In the genomic region with DNA sequence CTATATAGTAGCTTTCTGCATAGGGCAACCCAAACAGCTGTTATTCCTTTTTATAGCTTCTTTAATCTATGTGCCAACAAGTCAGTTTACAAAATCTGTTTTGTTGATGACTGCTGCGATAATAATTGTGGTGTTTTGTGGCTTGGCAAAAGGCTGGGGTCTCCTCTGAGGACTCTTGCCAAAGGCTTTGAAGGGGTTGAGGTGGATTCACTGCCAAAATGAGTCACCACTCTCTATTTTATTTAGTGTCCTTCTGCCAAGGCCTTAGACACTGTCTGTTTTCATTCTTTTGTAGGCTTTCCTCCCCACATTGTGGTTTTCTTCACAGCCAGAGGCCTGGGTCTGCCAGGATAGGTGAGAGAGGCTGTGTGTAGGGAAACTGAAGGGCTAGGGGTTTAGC, we compare ENCODE assay signal across 1 cellular context.
TF ChIP-seq lines count a peak whose summit lies in the region.

No MANE protein-coding gene starts in this region.

TF ChIP-seq in HEK293, 187 proteins besides CTCF, POLR2A, EP300 and RAD21 (continued from another document and continues in another):
- TF ChIP-seq, protein P1, sequence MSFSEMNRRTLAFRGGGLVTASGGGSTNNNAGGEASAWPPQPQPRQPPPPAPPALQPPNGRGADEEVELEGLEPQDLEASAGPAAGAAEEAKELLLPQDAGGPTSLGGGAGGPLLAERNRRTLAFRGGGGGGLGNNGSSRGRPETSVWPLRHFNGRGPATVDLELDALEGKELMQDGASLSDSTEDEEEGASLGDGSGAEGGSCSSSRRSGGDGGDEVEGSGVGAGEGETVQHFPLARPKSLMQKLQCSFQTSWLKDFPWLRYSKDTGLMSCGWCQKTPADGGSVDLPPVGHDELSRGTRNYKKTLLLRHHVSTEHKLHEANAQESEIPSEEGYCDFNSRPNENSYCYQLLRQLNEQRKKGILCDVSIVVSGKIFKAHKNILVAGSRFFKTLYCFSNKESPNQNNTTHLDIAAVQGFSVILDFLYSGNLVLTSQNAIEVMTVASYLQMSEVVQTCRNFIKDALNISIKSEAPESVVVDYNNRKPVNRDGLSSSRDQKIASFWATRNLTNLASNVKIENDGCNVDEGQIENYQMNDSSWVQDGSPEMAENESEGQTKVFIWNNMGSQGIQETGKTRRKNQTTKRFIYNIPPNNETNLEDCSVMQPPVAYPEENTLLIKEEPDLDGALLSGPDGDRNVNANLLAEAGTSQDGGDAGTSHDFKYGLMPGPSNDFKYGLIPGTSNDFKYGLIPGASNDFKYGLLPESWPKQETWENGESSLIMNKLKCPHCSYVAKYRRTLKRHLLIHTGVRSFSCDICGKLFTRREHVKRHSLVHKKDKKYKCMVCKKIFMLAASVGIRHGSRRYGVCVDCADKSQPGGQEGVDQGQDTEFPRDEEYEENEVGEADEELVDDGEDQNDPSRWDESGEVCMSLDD (tag by site-specific recombination; IDR thresholded peaks at IDR 0.05) = no peak
- TF ChIP-seq BCL11B (tag by site-specific recombination; IDR thresholded peaks at IDR 0.05; ENCODE audit: low read depth) (no peak), ZXDB (tag by site-specific recombination; IDR thresholded peaks at IDR 0.05) (peak; percentile 47; the same call in 1 of the 2 replicates), FEZF1 (tag by site-specific recombination; IDR thresholded peaks at IDR 0.05) (peak; percentile 58), SP7 (tag by site-specific recombination; IDR thresholded peaks at IDR 0.05) (peak; percentile 80), ZNF24 (tag by site-specific recombination; IDR thresholded peaks at IDR 0.05) (0 out of 2 replicates have a peak, but pooled peaks have one; percentile 63), ZNF248 (tag by site-specific recombination; IDR thresholded peaks at IDR 0.05) (no peak), ZNF112 (tag by site-specific recombination; IDR thresholded peaks at IDR 0.05) (no peak), OSR2 (tag by site-specific recombination; IDR thresholded peaks at IDR 0.05) (peak; percentile 64), ZNF837 (tag by site-specific recombination; IDR thresholded peaks at IDR 0.05) (no peak), ZNF174 (tag by site-specific recombination; IDR thresholded peaks at IDR 0.05) (no peak), ZNF785 (tag by site-specific recombination; IDR thresholded peaks at IDR 0.05) (no peak), ZNF366 (tag by site-specific recombination; conservative IDR thresholded peaks at IDR 0.05) (peak; percentile 71), ZIC2 (tag by site-specific recombination; IDR thresholded peaks at IDR 0.05) (0 out of 2 replicates have a peak, but pooled peaks have one; percentile 39), ZBTB21 (tag by site-specific recombination; IDR thresholded peaks at IDR 0.05) (peak; percentile 24; the same call in 1 of the 2 replicates), ZSCAN23 (tag by site-specific recombination; IDR thresholded peaks at IDR 0.05) (no peak), ZFHX2 (tag by site-specific recombination; conservative IDR thresholded peaks at IDR 0.05) (no peak), MEIS1 (CRISPR knock-in tag; IDR thresholded peaks at IDR 0.05; ENCODE audit: borderline replicate concordance) (no peak), ZEB2 (tag by site-specific recombination; IDR thresholded peaks at IDR 0.05) (no peak), TRIM28 (IDR thresholded peaks at IDR 0.05; ENCODE audit: borderline replicate concordance, low read length) (no peak), GFI1B (tag by site-specific recombination; IDR thresholded peaks at IDR 0.05) (no peak), ZNF747 (tag by site-specific recombination; IDR thresholded peaks at IDR 0.05) (no peak), ZNF654 (tag by site-specific recombination; IDR thresholded peaks at IDR 0.05; ENCODE audit: low read depth) (no peak), ZNF202 (tag by site-specific recombination; IDR thresholded peaks at IDR 0.05; ENCODE audit: borderline replicate concordance) (no peak), IKZF3 (tag by site-specific recombination; IDR thresholded peaks at IDR 0.05) (no peak; the same call in 1 of the 2 replicates), ZBTB17 (tag by site-specific recombination; IDR thresholded peaks at IDR 0.05) (peak; percentile 45; the same call in 1 of the 2 replicates), ZFP37 (tag by site-specific recombination; IDR thresholded peaks at IDR 0.05) (no peak), ZNF140 (tag by site-specific recombination; IDR thresholded peaks at IDR 0.05) (no peak), ZNF211 (tag by site-specific recombination; IDR thresholded peaks at IDR 0.05; ENCODE audit: low read depth) (no peak), BCL11A (tag by site-specific recombination; IDR thresholded peaks at IDR 0.05; ENCODE audit: low read depth) (no peak), KLF1 (tag by site-specific recombination; IDR thresholded peaks at IDR 0.05) (no peak), ZNF629 (tag by site-specific recombination; IDR thresholded peaks at IDR 0.05) (peak; percentile 31; the same call in 1 of the 2 replicates), ZNF133 (tag by site-specific recombination; IDR thresholded peaks at IDR 0.05) (no peak), ZNF561 (tag by site-specific recombination; IDR thresholded peaks at IDR 0.05; ENCODE audit: borderline replicate concordance) (0 out of 2 replicates have a peak, but pooled peaks have one; percentile 34), ZNF146 (tag by site-specific recombination; IDR thresholded peaks at IDR 0.05) (no peak), SCRT1 (tag by site-specific recombination; IDR thresholded peaks at IDR 0.05; ENCODE audit: borderline replicate concordance) (no peak)
- TF ChIP-seq, protein P2, sequence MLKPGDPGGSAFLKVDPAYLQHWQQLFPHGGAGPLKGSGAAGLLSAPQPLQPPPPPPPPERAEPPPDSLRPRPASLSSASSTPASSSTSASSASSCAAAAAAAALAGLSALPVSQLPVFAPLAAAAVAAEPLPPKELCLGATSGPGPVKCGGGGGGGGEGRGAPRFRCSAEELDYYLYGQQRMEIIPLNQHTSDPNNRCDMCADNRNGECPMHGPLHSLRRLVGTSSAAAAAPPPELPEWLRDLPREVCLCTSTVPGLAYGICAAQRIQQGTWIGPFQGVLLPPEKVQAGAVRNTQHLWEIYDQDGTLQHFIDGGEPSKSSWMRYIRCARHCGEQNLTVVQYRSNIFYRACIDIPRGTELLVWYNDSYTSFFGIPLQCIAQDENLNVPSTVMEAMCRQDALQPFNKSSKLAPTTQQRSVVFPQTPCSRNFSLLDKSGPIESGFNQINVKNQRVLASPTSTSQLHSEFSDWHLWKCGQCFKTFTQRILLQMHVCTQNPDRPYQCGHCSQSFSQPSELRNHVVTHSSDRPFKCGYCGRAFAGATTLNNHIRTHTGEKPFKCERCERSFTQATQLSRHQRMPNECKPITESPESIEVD (tag by site-specific recombination; IDR thresholded peaks at IDR 0.05) = peak; percentile 64
- TF ChIP-seq, protein P3, sequence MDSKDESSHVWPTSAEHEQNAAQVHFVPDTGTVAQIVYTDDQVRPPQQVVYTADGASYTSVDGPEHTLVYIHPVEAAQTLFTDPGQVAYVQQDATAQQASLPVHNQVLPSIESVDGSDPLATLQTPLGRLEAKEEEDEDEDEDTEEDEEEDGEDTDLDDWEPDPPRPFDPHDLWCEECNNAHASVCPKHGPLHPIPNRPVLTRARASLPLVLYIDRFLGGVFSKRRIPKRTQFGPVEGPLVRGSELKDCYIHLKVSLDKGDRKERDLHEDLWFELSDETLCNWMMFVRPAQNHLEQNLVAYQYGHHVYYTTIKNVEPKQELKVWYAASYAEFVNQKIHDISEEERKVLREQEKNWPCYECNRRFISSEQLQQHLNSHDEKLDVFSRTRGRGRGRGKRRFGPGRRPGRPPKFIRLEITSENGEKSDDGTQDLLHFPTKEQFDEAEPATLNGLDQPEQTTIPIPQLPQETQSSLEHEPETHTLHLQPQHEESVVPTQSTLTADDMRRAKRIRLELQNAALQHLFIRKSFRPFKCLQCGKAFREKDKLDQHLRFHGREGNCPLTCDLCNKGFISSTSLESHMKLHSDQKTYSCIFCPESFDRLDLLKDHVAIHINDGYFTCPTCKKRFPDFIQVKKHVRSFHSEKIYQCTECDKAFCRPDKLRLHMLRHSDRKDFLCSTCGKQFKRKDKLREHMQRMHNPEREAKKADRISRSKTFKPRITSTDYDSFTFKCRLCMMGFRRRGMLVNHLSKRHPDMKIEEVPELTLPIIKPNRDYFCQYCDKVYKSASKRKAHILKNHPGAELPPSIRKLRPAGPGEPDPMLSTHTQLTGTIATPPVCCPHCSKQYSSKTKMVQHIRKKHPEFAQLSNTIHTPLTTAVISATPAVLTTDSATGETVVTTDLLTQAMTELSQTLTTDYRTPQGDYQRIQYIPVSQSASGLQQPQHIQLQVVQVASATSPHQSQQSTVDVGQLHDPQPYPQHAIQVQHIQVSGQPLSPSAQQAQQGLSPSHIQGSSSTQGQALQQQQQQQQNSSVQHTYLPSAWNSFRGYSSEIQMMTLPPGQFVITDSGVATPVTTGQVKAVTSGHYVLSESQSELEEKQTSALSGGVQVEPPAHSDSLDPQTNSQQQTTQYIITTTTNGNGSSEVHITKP (tag by site-specific recombination; IDR thresholded peaks at IDR 0.05) = 0 out of 2 replicates have a peak, but pooled peaks have one; percentile 48
- TF ChIP-seq, protein P4, sequence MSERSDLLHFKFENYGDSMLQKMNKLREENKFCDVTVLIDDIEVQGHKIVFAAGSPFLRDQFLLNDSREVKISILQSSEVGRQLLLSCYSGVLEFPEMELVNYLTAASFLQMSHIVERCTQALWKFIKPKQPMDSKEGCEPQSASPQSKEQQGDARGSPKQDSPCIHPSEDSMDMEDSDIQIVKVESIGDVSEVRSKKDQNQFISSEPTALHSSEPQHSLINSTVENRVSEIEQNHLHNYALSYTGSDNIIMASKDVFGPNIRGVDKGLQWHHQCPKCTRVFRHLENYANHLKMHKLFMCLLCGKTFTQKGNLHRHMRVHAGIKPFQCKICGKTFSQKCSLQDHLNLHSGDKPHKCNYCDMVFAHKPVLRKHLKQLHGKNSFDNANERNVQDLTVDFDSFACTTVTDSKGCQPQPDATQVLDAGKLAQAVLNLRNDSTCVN (tag by site-specific recombination; optimal IDR thresholded peaks at IDR 0.05) = no peak
- TF ChIP-seq, protein P5, sequence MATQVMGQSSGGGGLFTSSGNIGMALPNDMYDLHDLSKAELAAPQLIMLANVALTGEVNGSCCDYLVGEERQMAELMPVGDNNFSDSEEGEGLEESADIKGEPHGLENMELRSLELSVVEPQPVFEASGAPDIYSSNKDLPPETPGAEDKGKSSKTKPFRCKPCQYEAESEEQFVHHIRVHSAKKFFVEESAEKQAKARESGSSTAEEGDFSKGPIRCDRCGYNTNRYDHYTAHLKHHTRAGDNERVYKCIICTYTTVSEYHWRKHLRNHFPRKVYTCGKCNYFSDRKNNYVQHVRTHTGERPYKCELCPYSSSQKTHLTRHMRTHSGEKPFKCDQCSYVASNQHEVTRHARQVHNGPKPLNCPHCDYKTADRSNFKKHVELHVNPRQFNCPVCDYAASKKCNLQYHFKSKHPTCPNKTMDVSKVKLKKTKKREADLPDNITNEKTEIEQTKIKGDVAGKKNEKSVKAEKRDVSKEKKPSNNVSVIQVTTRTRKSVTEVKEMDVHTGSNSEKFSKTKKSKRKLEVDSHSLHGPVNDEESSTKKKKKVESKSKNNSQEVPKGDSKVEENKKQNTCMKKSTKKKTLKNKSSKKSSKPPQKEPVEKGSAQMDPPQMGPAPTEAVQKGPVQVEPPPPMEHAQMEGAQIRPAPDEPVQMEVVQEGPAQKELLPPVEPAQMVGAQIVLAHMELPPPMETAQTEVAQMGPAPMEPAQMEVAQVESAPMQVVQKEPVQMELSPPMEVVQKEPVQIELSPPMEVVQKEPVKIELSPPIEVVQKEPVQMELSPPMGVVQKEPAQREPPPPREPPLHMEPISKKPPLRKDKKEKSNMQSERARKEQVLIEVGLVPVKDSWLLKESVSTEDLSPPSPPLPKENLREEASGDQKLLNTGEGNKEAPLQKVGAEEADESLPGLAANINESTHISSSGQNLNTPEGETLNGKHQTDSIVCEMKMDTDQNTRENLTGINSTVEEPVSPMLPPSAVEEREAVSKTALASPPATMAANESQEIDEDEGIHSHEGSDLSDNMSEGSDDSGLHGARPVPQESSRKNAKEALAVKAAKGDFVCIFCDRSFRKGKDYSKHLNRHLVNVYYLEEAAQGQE (tag by site-specific recombination; IDR thresholded peaks at IDR 0.05) = no peak
- TF ChIP-seq, protein P6, sequence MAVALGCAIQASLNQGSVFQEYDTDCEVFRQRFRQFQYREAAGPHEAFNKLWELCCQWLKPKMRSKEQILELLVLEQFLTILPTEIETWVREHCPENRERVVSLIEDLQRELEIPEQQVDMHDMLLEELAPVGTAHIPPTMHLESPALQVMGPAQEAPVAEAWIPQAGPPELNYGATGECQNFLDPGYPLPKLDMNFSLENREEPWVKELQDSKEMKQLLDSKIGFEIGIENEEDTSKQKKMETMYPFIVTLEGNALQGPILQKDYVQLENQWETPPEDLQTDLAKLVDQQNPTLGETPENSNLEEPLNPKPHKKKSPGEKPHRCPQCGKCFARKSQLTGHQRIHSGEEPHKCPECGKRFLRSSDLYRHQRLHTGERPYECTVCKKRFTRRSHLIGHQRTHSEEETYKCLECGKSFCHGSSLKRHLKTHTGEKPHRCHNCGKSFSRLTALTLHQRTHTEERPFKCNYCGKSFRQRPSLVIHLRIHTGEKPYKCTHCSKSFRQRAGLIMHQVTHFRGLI (tag by site-specific recombination; IDR thresholded peaks at IDR 0.05) = no peak
- TF ChIP-seq, protein P7, sequence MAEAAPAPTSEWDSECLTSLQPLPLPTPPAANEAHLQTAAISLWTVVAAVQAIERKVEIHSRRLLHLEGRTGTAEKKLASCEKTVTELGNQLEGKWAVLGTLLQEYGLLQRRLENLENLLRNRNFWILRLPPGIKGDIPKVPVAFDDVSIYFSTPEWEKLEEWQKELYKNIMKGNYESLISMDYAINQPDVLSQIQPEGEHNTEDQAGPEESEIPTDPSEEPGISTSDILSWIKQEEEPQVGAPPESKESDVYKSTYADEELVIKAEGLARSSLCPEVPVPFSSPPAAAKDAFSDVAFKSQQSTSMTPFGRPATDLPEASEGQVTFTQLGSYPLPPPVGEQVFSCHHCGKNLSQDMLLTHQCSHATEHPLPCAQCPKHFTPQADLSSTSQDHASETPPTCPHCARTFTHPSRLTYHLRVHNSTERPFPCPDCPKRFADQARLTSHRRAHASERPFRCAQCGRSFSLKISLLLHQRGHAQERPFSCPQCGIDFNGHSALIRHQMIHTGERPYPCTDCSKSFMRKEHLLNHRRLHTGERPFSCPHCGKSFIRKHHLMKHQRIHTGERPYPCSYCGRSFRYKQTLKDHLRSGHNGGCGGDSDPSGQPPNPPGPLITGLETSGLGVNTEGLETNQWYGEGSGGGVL (tag by site-specific recombination; IDR thresholded peaks at IDR 0.05) = no peak; the same call in 1 of the 2 replicates
- TF ChIP-seq, protein P8, sequence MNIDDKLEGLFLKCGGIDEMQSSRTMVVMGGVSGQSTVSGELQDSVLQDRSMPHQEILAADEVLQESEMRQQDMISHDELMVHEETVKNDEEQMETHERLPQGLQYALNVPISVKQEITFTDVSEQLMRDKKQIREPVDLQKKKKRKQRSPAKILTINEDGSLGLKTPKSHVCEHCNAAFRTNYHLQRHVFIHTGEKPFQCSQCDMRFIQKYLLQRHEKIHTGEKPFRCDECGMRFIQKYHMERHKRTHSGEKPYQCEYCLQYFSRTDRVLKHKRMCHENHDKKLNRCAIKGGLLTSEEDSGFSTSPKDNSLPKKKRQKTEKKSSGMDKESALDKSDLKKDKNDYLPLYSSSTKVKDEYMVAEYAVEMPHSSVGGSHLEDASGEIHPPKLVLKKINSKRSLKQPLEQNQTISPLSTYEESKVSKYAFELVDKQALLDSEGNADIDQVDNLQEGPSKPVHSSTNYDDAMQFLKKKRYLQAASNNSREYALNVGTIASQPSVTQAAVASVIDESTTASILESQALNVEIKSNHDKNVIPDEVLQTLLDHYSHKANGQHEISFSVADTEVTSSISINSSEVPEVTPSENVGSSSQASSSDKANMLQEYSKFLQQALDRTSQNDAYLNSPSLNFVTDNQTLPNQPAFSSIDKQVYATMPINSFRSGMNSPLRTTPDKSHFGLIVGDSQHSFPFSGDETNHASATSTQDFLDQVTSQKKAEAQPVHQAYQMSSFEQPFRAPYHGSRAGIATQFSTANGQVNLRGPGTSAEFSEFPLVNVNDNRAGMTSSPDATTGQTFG (tag by site-specific recombination; IDR thresholded peaks at IDR 0.05; ENCODE audit: borderline replicate concordance) = no peak
